In genomic region chr1:201077736-201078135, GRCh38 we compare ENCODE assay signal across 36 cellular contexts. TPM values are rescaled to one million over a fixed set of nuclear protein-coding genes. Genes with fewer than 3 reads are reported as not detected.
"Had no signal": no experiment of that assay in that cellular context is flagged by ENCODE, and none has a peak within 500 bp of the region (broad histone marks: within the 10 kb centered on the region; RNA-seq: fewer than 3 reads in every experiment).

No MANE protein-coding gene starts in this region.

- H3K27me3 ChIP-seq: hepatocyte, neutrophil, right atrium auricular region, right lobe of liver, stomach, testis, thyroid gland, upper lobe of right lung had no signal

- H2AFZ ChIP-seq: hepatocyte, parathyroid adenoma had no signal

- H3K36me3 ChIP-seq: heart right ventricle, left ventricle myocardium inferior, neutrophil, right atrium auricular region, right lobe of liver, stomach, thyroid gland, upper lobe of right lung had no signal

- H3K4me3 Mint-ChIP-seq: memory B cell; naive thymus-derived CD4-positive, alpha-beta T cell; natural killer cell treated with Interleukin-12 subunit alpha and Interleukin-12 subunit beta and Interleukin-15 and Interleukin-18, amount 100 ng/mL, for 72 hours; neural crest cell; stimulated activated naive B cell treated with anti-CD40 and anti-IgM and Interleukin-4, amounts not matched to agents 10 μg/mL and 1 μg/mL and 100 μg/mL, for 72 hours had no signal

- H3K4me3 ChIP-seq: heart right ventricle, hepatocyte, left ventricle myocardium inferior, lung, mucosa of descending colon, right atrium auricular region, right lobe of liver, stomach, testis, thyroid gland, upper lobe of right lung had no signal

- H3K4me2 ChIP-seq: hepatocyte had no signal

- H3K4me1 ChIP-seq: heart right ventricle, left ventricle myocardium inferior, parathyroid adenoma, right atrium auricular region, right lobe of liver, stomach, testis, thyroid gland, upper lobe of right lung had no signal

- H3K9me3 Mint-ChIP-seq: memory B cell; naive thymus-derived CD4-positive, alpha-beta T cell; natural killer cell treated with Interleukin-12 subunit alpha and Interleukin-12 subunit beta and Interleukin-15 and Interleukin-18, amount 100 ng/mL, for 72 hours; neural crest cell; stimulated activated naive B cell treated with anti-CD40 and anti-IgM and Interleukin-4, amounts not matched to agents 10 μg/mL and 1 μg/mL and 100 μg/mL, for 72 hours had no signal

- ATAC-seq: heart right ventricle; mucosa of descending colon; naive thymus-derived CD4-positive, alpha-beta T cell; natural killer cell treated with Interleukin-12 subunit alpha and Interleukin-12 subunit beta and Interleukin-15 and Interleukin-18, amount 100 ng/mL, for 72 hours; right lobe of liver; stimulated activated naive B cell treated with anti-CD40 and anti-IgM and Interleukin-4, amounts not matched to agents 10 μg/mL and 1 μg/mL and 100 μg/mL, for 72 hours; stimulated activated naive CD8-positive, alpha-beta T cell treated with anti-CD3 and anti-CD28 coated beads, Interleukin-15, Interleukin-2, amounts not matched to agents 100 U/mL and 50 U/mL, for 24 hours; upper lobe of right lung had no signal

- H3K27ac ChIP-seq: heart right ventricle, hepatocyte, left ventricle myocardium inferior, neutrophil, parathyroid adenoma, right atrium auricular region, right lobe of liver, stomach, testis, thyroid gland, upper lobe of right lung had no signal

- H3K9ac ChIP-seq: parathyroid adenoma had no signal

- H3K79me2 ChIP-seq: hepatocyte, parathyroid adenoma had no signal

- DNase-seq: heart right ventricle; islet precursor cell; left ventricle myocardium inferior; midbrain; mucosa of descending colon; naive thymus-derived CD4-positive, alpha-beta T cell; occipital lobe; right lobe of liver; stimulated activated CD4-positive, alpha-beta T cell treated with anti-CD3 and anti-CD28 coated beads, Interleukin-12 subunit alpha, Interleukin-12 subunit beta, amount 100 ng/mL, for 4 hours; stimulated activated CD4-positive, alpha-beta T cell treated with anti-CD3 and anti-CD28 coated beads, Interleukin-15, amount 100 ng/mL, for 24 hours; stimulated activated CD4-positive, alpha-beta T cell treated with anti-CD3 and anti-CD28 coated beads, Interleukin-2, amount 100 ng/mL, for 24 hours; stimulated activated CD4-positive, alpha-beta T cell treated with anti-CD3 and anti-CD28 coated beads, Interleukin-4, amount 100 ng/mL, for 1 hour; stimulated activated naive B cell treated with anti-CD40 and anti-IgM and Interleukin-4, amounts not matched to agents 10 μg/mL and 1 μg/mL and 100 μg/mL, for 72 hours; stimulated activated naive CD8-positive, alpha-beta T cell treated with anti-CD3 and anti-CD28 coated beads, Interleukin-15, Interleukin-2, amounts not matched to agents 100 U/mL and 50 U/mL, for 24 hours; stomach; testis; thyroid gland; trophoblast cell; upper lobe of right lung had no signal

- H3K36me3 Mint-ChIP-seq: memory B cell; naive thymus-derived CD4-positive, alpha-beta T cell; natural killer cell treated with Interleukin-12 subunit alpha and Interleukin-12 subunit beta and Interleukin-15 and Interleukin-18, amount 100 ng/mL, for 72 hours; stimulated activated naive B cell treated with anti-CD40 and anti-IgM and Interleukin-4, amounts not matched to agents 10 μg/mL and 1 μg/mL and 100 μg/mL, for 72 hours had no signal

- H3K27ac Mint-ChIP-seq: memory B cell; naive thymus-derived CD4-positive, alpha-beta T cell; natural killer cell treated with Interleukin-12 subunit alpha and Interleukin-12 subunit beta and Interleukin-15 and Interleukin-18, amount 100 ng/mL, for 72 hours; progenitor cell of endocrine pancreas; stimulated activated naive B cell treated with anti-CD40 and anti-IgM and Interleukin-4, amounts not matched to agents 10 μg/mL and 1 μg/mL and 100 μg/mL, for 72 hours had no signal

- H3K4me1 Mint-ChIP-seq: memory B cell; stimulated activated naive B cell treated with anti-CD40 and anti-IgM and Interleukin-4, amounts not matched to agents 10 μg/mL and 1 μg/mL and 100 μg/mL, for 72 hours had no signal

- H3K9me3 ChIP-seq: heart right ventricle, left ventricle myocardium inferior, mucosa of descending colon, neutrophil, right atrium auricular region, right lobe of liver, stomach, testis, thyroid gland, upper lobe of right lung had no signal

RNA-seq across cellular contexts. Expression of gene CACNA1S, which starts 34.5 kb away (rescaled TPM):
- total RNA-seq: hepatocyte; kidney epithelial cell; left ventricle myocardium inferior; mesenteric fat pad; mucosa of descending colon; naive thymus-derived CD4-positive, alpha-beta T cell; natural killer cell treated with Interleukin-12 subunit alpha and Interleukin-12 subunit beta and Interleukin-15 and Interleukin-18, amount 100 ng/mL, for 72 hours; osteocyte; pulmonary artery endothelial cell; renal cortical epithelial cell; right atrium auricular region; thyroid gland had no signal
- polyA plus RNA-seq: hepatocyte; naive thymus-derived CD4-positive, alpha-beta T cell; stomach had no signal

RNA-seq across cellular contexts. Expression of gene ASCL5, which starts 49.2 kb away (rescaled TPM):
- total RNA-seq: heart right ventricle; hepatocyte; kidney epithelial cell; left ventricle myocardium inferior; lower leg skin; mesenteric fat pad; mucosa of descending colon; myocyte; natural killer cell treated with Interleukin-12 subunit alpha and Interleukin-12 subunit beta and Interleukin-15 and Interleukin-18, amount 100 ng/mL, for 72 hours; neural crest cell; osteocyte; pulmonary artery endothelial cell; renal cortical epithelial cell; right atrium auricular region; right lobe of liver; skeletal muscle tissue; thyroid gland had no signal
- polyA plus RNA-seq: heart right ventricle, hepatocyte had no signal
